ENCODE assay signal across 8 cellular contexts in genomic region chr12:57430931-57431566, GRCh38. TPM values are rescaled to one million over a fixed set of nuclear protein-coding genes. Genes with fewer than 3 reads are reported as not detected.
DNase-seq lines count a peak whose midpoint lies in the region; ATAC-seq, FAIRE-seq and TF ChIP-seq lines count a peak whose summit lies in the region.

TSS of gene R3HDM2 (minus strand) at chr12:57431043. CDS start at chr12:57310428, 120,615 bp downstream.

- H3K27ac ChIP-seq in small intestine (ENCODE audit: low read depth in 1 of 2, low read length in 1 of 2): peak within 1 kb of the TSS; percentile 90 to 94

- H3K4me1 ChIP-seq in small intestine (ENCODE audit: control insufficient read depth in 2 of 2, insufficient read depth in 1 of 2, low read depth in 1 of 2, low read length in 1 of 2): peaks cover 0 to 3% of the 10 kb centered on the region in 2 donors

- H3K9me3 Mint-ChIP-seq in WTC11: no peaks in the 10 kb centered on the region

- peak within 1 kb of the TSS; percentile 96 for H3K27ac Mint-ChIP-seq in WTC11

- no peaks in the 10 kb centered on the region for H3K27me3 ChIP-seq in bronchial epithelial cell (ENCODE audit: control insufficient read depth, insufficient read depth, low read length)
- H3K27me3 ChIP-seq in small intestine (ENCODE audit: control insufficient read depth in 2 of 2, insufficient read depth in 2 of 2, low read length in 2 of 2): no peaks in the 10 kb centered on the region

- peak; percentile 95 for ATAC-seq in GM19023 (IDR thresholded peaks at IDR 0.05; ENCODE audit: unreplicated experiment)
- ATAC-seq in HG03196 (IDR thresholded peaks at IDR 0.05; ENCODE audit: unreplicated experiment): peak; percentile 87
- peak; percentile 92 for ATAC-seq in WTC11

- H3K36me3 Mint-ChIP-seq in WTC11: no peaks in the 10 kb centered on the region

- H3K9me3 ChIP-seq in small intestine (ENCODE audit: control insufficient read depth, low read depth): no peaks in the 10 kb centered on the region

- DNase-seq in AG08396 (ENCODE audit: low spot score) (peak; percentile 99), NCI-H226 (peak; percentile 97), WTC11 (ENCODE audit: low spot score) (peak; percentile 95), bronchial epithelial cell (ENCODE audit: low read depth) (peak; percentile 83), iPS-NIHi11 (ENCODE audit: low spot score) (peak; percentile 99), small intestine (peak; percentile 95)

- H3K4me3 ChIP-seq in bronchial epithelial cell (ENCODE audit: low read depth, low read length): peak within 1 kb of the TSS; percentile 61
- peak within 1 kb of the TSS; percentile 72 to 97 for H3K4me3 ChIP-seq in small intestine (ENCODE audit: low read depth in 1 of 2, low read length in 2 of 2)

- FAIRE-seq in bronchial epithelial cell (lab: Jason Lieb, UNC) (no peak), small intestine (lab: Jason Lieb, UNC) (no peak)

- peaks cover 25% of the 10 kb centered on the region for H3K4me1 Mint-ChIP-seq in WTC11

- CTCF ChIA-PET in WTC11 (lab: Charles Lee): interaction anchor here (1.3 to 1.9 kb wide), 2 partner anchors 28 to 123 kb away, joined by 5 to 13 read pairs; partner anchors contain the start of gene GLI1

- H3K27me3 Mint-ChIP-seq in WTC11 (ENCODE audit: low read depth): no peaks in the 10 kb centered on the region; the same call in 1 of the 2 replicates

- TF ChIP-seq CTCF in WTC11 (IDR thresholded peaks at IDR 0.05) (no peak), bronchial epithelial cell (IDR thresholded peaks at IDR 0.05; ENCODE audit: insufficient read depth, low read length, severe bottlenecking) (no peak)

- H3K36me3 ChIP-seq in bronchial epithelial cell (ENCODE audit: control insufficient read depth, insufficient read depth, low read length) (no peaks in the 10 kb centered on the region), small intestine (ENCODE audit: control insufficient read depth in 2 of 2, insufficient read depth in 2 of 2, low read length in 2 of 2) (no peaks in the 10 kb centered on the region)

- 1 to 2% (median 1%) methylated on average over 29 to 41 of the region's 41 CpGs for WGBS in small intestine, 3 donors

- POLR2A ChIA-PET in WTC11 (lab: Charles Lee): no interaction called here

- H3K4me3 Mint-ChIP-seq in WTC11: peak within 1 kb of the TSS; percentile 88

TF ChIP-seq in WTC11, 78 proteins besides CTCF, POLR2A, EP300 and RAD21 (continues in another document):
- TF ChIP-seq FOXP1 (CRISPR knock-in tag; IDR thresholded peaks at IDR 0.05; ENCODE audit: borderline replicate concordance) (peak; percentile 57; the same call in 1 of the 2 replicates), JUN (CRISPR knock-in tag; IDR thresholded peaks at IDR 0.05) (no peak), MAX (CRISPR knock-in tag; IDR thresholded peaks at IDR 0.05) (peak; percentile 96), GRHL2 (CRISPR knock-in tag; IDR thresholded peaks at IDR 0.05; ENCODE audit: insufficient replicate concordance, severe bottlenecking) (no peak), TEAD1 (CRISPR knock-in tag; IDR thresholded peaks at IDR 0.05) (peak; percentile 91), ZNF232 (CRISPR knock-in tag; IDR thresholded peaks at IDR 0.05) (0 out of 2 replicates have a peak, but pooled peaks have one; percentile 8), NFE2L1 (CRISPR knock-in tag; IDR thresholded peaks at IDR 0.05) (peak; percentile 84; the same call in 1 of the 2 replicates), USF1 (CRISPR knock-in tag; IDR thresholded peaks at IDR 0.05) (peak; percentile 27; the same call in 1 of the 2 replicates), FOXK1 (CRISPR knock-in tag; IDR thresholded peaks at IDR 0.05) (peak; percentile 80), NR3C1 (CRISPR knock-in tag; conservative IDR thresholded peaks at IDR 0.05; ENCODE audit: low read depth) (no peak), SP1 (CRISPR knock-in tag; conservative IDR thresholded peaks at IDR 0.05) (peak; percentile 76), MYBL2 (CRISPR knock-in tag; IDR thresholded peaks at IDR 0.05) (peak; percentile 74; the same call in 1 of the 2 replicates)
- TF ChIP-seq, protein P1, sequence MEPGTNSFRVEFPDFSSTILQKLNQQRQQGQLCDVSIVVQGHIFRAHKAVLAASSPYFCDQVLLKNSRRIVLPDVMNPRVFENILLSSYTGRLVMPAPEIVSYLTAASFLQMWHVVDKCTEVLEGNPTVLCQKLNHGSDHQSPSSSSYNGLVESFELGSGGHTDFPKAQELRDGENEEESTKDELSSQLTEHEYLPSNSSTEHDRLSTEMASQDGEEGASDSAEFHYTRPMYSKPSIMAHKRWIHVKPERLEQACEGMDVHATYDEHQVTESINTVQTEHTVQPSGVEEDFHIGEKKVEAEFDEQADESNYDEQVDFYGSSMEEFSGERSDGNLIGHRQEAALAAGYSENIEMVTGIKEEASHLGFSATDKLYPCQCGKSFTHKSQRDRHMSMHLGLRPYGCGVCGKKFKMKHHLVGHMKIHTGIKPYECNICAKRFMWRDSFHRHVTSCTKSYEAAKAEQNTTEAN (CRISPR knock-in tag; IDR thresholded peaks at IDR 0.05): 0 out of 2 replicates have a peak, but pooled peaks have one; percentile 42
- TF ChIP-seq, protein P2, sequence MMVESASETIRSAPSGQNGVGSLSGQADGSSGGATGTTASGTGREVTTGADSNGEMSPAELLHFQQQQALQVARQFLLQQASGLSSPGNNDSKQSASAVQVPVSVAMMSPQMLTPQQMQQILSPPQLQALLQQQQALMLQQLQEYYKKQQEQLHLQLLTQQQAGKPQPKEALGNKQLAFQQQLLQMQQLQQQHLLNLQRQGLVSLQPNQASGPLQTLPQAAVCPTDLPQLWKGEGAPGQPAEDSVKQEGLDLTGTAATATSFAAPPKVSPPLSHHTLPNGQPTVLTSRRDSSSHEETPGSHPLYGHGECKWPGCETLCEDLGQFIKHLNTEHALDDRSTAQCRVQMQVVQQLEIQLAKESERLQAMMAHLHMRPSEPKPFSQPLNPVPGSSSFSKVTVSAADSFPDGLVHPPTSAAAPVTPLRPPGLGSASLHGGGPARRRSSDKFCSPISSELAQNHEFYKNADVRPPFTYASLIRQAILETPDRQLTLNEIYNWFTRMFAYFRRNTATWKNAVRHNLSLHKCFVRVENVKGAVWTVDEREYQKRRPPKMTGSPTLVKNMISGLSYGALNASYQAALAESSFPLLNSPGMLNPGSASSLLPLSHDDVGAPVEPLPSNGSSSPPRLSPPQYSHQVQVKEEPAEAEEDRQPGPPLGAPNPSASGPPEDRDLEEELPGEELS (CRISPR knock-in tag; IDR thresholded peaks at IDR 0.05): peak; percentile 83
- TF ChIP-seq, protein P3, sequence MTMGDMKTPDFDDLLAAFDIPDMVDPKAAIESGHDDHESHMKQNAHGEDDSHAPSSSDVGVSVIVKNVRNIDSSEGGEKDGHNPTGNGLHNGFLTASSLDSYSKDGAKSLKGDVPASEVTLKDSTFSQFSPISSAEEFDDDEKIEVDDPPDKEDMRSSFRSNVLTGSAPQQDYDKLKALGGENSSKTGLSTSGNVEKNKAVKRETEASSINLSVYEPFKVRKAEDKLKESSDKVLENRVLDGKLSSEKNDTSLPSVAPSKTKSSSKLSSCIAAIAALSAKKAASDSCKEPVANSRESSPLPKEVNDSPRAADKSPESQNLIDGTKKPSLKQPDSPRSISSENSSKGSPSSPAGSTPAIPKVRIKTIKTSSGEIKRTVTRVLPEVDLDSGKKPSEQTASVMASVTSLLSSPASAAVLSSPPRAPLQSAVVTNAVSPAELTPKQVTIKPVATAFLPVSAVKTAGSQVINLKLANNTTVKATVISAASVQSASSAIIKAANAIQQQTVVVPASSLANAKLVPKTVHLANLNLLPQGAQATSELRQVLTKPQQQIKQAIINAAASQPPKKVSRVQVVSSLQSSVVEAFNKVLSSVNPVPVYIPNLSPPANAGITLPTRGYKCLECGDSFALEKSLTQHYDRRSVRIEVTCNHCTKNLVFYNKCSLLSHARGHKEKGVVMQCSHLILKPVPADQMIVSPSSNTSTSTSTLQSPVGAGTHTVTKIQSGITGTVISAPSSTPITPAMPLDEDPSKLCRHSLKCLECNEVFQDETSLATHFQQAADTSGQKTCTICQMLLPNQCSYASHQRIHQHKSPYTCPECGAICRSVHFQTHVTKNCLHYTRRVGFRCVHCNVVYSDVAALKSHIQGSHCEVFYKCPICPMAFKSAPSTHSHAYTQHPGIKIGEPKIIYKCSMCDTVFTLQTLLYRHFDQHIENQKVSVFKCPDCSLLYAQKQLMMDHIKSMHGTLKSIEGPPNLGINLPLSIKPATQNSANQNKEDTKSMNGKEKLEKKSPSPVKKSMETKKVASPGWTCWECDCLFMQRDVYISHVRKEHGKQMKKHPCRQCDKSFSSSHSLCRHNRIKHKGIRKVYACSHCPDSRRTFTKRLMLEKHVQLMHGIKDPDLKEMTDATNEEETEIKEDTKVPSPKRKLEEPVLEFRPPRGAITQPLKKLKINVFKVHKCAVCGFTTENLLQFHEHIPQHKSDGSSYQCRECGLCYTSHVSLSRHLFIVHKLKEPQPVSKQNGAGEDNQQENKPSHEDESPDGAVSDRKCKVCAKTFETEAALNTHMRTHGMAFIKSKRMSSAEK (CRISPR knock-in tag; IDR thresholded peaks at IDR 0.05; ENCODE audit: borderline replicate concordance): 0 out of 2 replicates have a peak, but pooled peaks have one; percentile 21

RNA-seq across cellular contexts. Expression of gene R3HDM2, which starts in this region (rescaled TPM):
- total RNA-seq in WTC11 (2021): 34.7 to 39.8 TPM (median 37.5 TPM) in 3 replicates
- total RNA-seq in bronchial epithelial cell: 5.5 and 6.4 TPM in 2 replicates
- 10 to 100 TPM; 14.5 to 21.7 (median 15.7) TPM for polyA plus RNA-seq in small intestine

Comparison
In these comparisons a context has a peak if more than half of its experiments do, and no peak if none do; other contexts are left out.
1. Peak in every context shown above with its lines: DNase-seq, ATAC-seq, H3K4me3 ChIP-seq and H3K27ac ChIP-seq.